ENCODE assay signal across 8 cellular contexts in the genomic region with DNA sequence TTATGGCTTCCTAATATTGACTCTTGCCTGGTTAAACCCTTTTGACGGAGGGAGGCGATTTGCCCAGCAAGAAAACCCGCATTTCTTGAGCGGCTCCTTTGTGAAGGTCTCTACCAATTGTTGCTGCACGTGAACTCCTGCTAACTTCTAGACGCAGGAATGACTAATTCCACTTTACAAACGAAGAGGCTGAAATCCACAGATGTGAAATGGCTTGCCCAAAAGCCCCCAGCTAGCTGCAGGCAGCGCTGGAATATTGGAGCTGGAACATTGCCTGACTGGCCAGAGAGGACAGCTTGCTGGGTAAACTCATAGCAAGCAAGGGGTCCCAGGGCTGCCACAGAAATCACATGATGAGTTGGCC. TPM values are rescaled to one million over a fixed set of nuclear protein-coding genes. Genes with fewer than 3 reads are reported as not detected.
DNase-seq lines count a peak whose midpoint lies in the region; ATAC-seq and TF ChIP-seq lines count a peak whose summit lies in the region.

No MANE protein-coding gene starts in this region.

- no peaks in the 10 kb centered on the region for H3K36me3 Mint-ChIP-seq in dendritic cell treated with granulocyte-macrophage colony-stimulating factor and Interleukin-4, amounts not matched to agents 40 ng/mL and 50 ng/mL, for 4 days (ENCODE audit: low read depth)
- H3K36me3 Mint-ChIP-seq in naive thymus-derived CD8-positive, alpha-beta T cell = peaks cover 0 to 3% (median 0%) of the 10 kb centered on the region in 3 donors

- H3K9ac ChIP-seq in BLaER1 treated with 17β-estradiol and CSF1 and Interleukin-3, amounts not matched to agents 10 nM and 100 nM = peak overlapping the region; percentile 2 to 76 (median 65); a peak in 19 of 22 replicates
- peak overlapping the region; percentile 76 for H3K9ac ChIP-seq in Loucy (ENCODE audit: low read depth, low read length, poor library complexity, severe bottlenecking)

- H3K4me2 ChIP-seq in BLaER1 treated with 17β-estradiol and CSF1 and Interleukin-3, amounts not matched to agents 10 nM and 100 nM = peak overlapping the region; percentile 92 to 99 (median 99)
- H3K4me2 ChIP-seq in Loucy (ENCODE audit: low read depth, low read length, poor library complexity, severe bottlenecking) = peak overlapping the region; percentile 86

- H3K27me3 ChIP-seq in BLaER1 treated with 17β-estradiol and CSF1 and Interleukin-3, amounts not matched to agents 10 nM and 100 nM = peaks cover 67 to 75% (median 70%) of the 10 kb centered on the region in 11 experiments
- H3K27me3 ChIP-seq in Loucy (ENCODE audit: insufficient read depth, low read length, poor library complexity, severe bottlenecking) = peaks cover 10% of the 10 kb centered on the region

- no peak overlapping the region for H3K27ac ChIP-seq in BLaER1 treated with 17β-estradiol and CSF1 and Interleukin-3, amounts not matched to agents 10 nM and 100 nM

- peaks cover 13% of the 10 kb centered on the region; the same call in 1 of the 2 replicates for H3K79me2 ChIP-seq in Loucy (ENCODE audit: insufficient read depth, low read length)

- peaks cover 53% of the 10 kb centered on the region for H3K27me3 Mint-ChIP-seq in dendritic cell treated with granulocyte-macrophage colony-stimulating factor and Interleukin-4, amounts not matched to agents 40 ng/mL and 50 ng/mL, for 4 days
- peaks cover 16 to 70% (median 36%) of the 10 kb centered on the region in 5 donors for H3K27me3 Mint-ChIP-seq in naive thymus-derived CD8-positive, alpha-beta T cell

- H3K4me1 Mint-ChIP-seq in dendritic cell treated with granulocyte-macrophage colony-stimulating factor and Interleukin-4, amounts not matched to agents 40 ng/mL and 50 ng/mL, for 4 days (ENCODE audit: low read depth) = peaks cover 46% of the 10 kb centered on the region
- peaks cover 13 to 39% (median 35%) of the 10 kb centered on the region in 4 donors for H3K4me1 Mint-ChIP-seq in naive thymus-derived CD8-positive, alpha-beta T cell

- DNase-seq in naive thymus-derived CD8-positive, alpha-beta T cell = no peak
- DNase-seq in KG1 (lab: John Stamatoyannopoulos, UW) (no peak), NCI-H1694 treated with DMSO at 0.1 percent for 48 hours (lab: John Stamatoyannopoulos, UW) (no peak), NCI-H69 (lab: John Stamatoyannopoulos, UW) (no peak)

- intact Hi-C loops in dendritic cell treated with granulocyte-macrophage colony-stimulating factor and Interleukin-4, amounts not matched to agents 40 ng/mL and 50 ng/mL, for 4 days (cut with micrococcal nuclease) = no loop called here

- no peaks in the 10 kb centered on the region for H3F3A ChIP-seq in Loucy (ENCODE audit: low read depth)

- H2AFZ ChIP-seq in Loucy (ENCODE audit: low read length) = peak overlapping the region; percentile 93

- TF ChIP-seq CTCF in Loucy (conservative IDR thresholded peaks at IDR 0.05; ENCODE audit: low read length) = no peak

- peaks cover 0 to 13% (median 9%) of the 10 kb centered on the region in 11 experiments; a peak in 13 of 22 replicates for H3K9me3 ChIP-seq in BLaER1 treated with 17β-estradiol and CSF1 and Interleukin-3, amounts not matched to agents 10 nM and 100 nM (replicated peaks in 1 of 11)
- no peaks in the 10 kb centered on the region for H3K9me3 ChIP-seq in Loucy (ENCODE audit: insufficient read depth, low read depth, low read length)

- H3K9me2 ChIP-seq in Loucy (replicated peaks; ENCODE audit: low read depth, low read length) = no peaks in the 10 kb centered on the region

- peaks cover 0 to 48% (median 19%) of the 10 kb centered on the region in 11 experiments; a peak in 9 of 22 replicates for H4K20me1 ChIP-seq in BLaER1 treated with 17β-estradiol and CSF1 and Interleukin-3, amounts not matched to agents 10 nM and 100 nM
- H4K20me1 ChIP-seq in Loucy (ENCODE audit: insufficient read depth, low read length, poor library complexity, severe bottlenecking) = no peaks in the 10 kb centered on the region

- H3K4me3 Mint-ChIP-seq in dendritic cell treated with granulocyte-macrophage colony-stimulating factor and Interleukin-4, amounts not matched to agents 40 ng/mL and 50 ng/mL, for 4 days = peak overlapping the region; percentile 78
- peak overlapping the region; percentile 69 to 84 (median 82) for H3K4me3 Mint-ChIP-seq in naive thymus-derived CD8-positive, alpha-beta T cell

- H3K36me3 ChIP-seq in BLaER1 treated with 17β-estradiol and CSF1 and Interleukin-3, amounts not matched to agents 10 nM and 100 nM = no peaks in the 10 kb centered on the region
- no peaks in the 10 kb centered on the region for H3K36me3 ChIP-seq in Loucy (ENCODE audit: insufficient read depth, low read length)

- no peak overlapping the region for H3K27ac Mint-ChIP-seq in dendritic cell treated with granulocyte-macrophage colony-stimulating factor and Interleukin-4, amounts not matched to agents 40 ng/mL and 50 ng/mL, for 4 days
- H3K27ac Mint-ChIP-seq in naive thymus-derived CD8-positive, alpha-beta T cell = peak overlapping the region in 3 of 10 donors; percentile 4 to 75 (median 47)

- ATAC-seq in naive thymus-derived CD8-positive, alpha-beta T cell = no peak
- no peak for ATAC-seq in HG02852 (IDR thresholded peaks at IDR 0.05; ENCODE audit: unreplicated experiment)

- H3K4me3 ChIP-seq in BLaER1 treated with 17β-estradiol and CSF1 and Interleukin-3, amounts not matched to agents 10 nM and 100 nM = peak overlapping the region; percentile 56 to 74 (median 67)
- peak overlapping the region; percentile 84 for H3K4me3 ChIP-seq in Loucy (ENCODE audit: low read length, poor library complexity, severe bottlenecking)

- peaks cover 20 to 32% (median 26%) of the 10 kb centered on the region in 10 experiments for H3K4me1 ChIP-seq in BLaER1 treated with 17β-estradiol and CSF1 and Interleukin-3, amounts not matched to agents 10 nM and 100 nM
- peaks cover 25% of the 10 kb centered on the region for H3K4me1 ChIP-seq in Loucy (ENCODE audit: insufficient read depth, low read length, poor library complexity, severe bottlenecking)

- POLR2A ChIA-PET in naive thymus-derived CD8-positive, alpha-beta T cell (lab: Charles Lee) = interaction anchor here (0.6 to 1.7 kb wide), 3 partner anchors 11 to 150 kb away, joined by 3 to 4 read pairs (median 3); partner anchors contain the start of gene PDXP

- no peaks in the 10 kb centered on the region for H3K9me3 Mint-ChIP-seq in dendritic cell treated with granulocyte-macrophage colony-stimulating factor and Interleukin-4, amounts not matched to agents 40 ng/mL and 50 ng/mL, for 4 days
- H3K9me3 Mint-ChIP-seq in naive thymus-derived CD8-positive, alpha-beta T cell = peaks cover 0 to under 1% (median 0%) of the 10 kb centered on the region in 9 donors

RNA-seq across cellular contexts. Expression of gene GCAT, which starts 0.5 kb away (rescaled TPM):
- total RNA-seq in naive thymus-derived CD8-positive, alpha-beta T cell = 1 to 10 TPM; 1.8 to 2.3 TPM
- polyA plus RNA-seq in naive thymus-derived CD8-positive, alpha-beta T cell = 1 to 10 TPM; 4.0 to 7.6 (median 7.1) TPM

RNA-seq across cellular contexts. Expression of gene GALR3, which starts 14.9 kb away (rescaled TPM):
- not detected for total RNA-seq in naive thymus-derived CD8-positive, alpha-beta T cell
- not detected for polyA plus RNA-seq in naive thymus-derived CD8-positive, alpha-beta T cell

RNA-seq across cellular contexts. Expression of gene ANKRD54, which starts 35.9 kb away (rescaled TPM):
- total RNA-seq in naive thymus-derived CD8-positive, alpha-beta T cell = 10 to 100 TPM; 19.8 to 21.2 TPM
- polyA plus RNA-seq in naive thymus-derived CD8-positive, alpha-beta T cell = 10 to 100 TPM in 2 of 3 donors, 1 to 10 TPM in 1; 8.2 to 16.1 (median 13.9) TPM

RNA-seq across cellular contexts. Expression of gene EIF3L, which starts 40.9 kb away (rescaled TPM):
- 100 to 1,000 TPM; 509 to 544 TPM for total RNA-seq in naive thymus-derived CD8-positive, alpha-beta T cell
- 100 to 1,000 TPM; 310 to 395 (median 322) TPM for polyA plus RNA-seq in naive thymus-derived CD8-positive, alpha-beta T cell
